15 cellular contexts compared by ENCODE assay signal in the genomic region with DNA sequence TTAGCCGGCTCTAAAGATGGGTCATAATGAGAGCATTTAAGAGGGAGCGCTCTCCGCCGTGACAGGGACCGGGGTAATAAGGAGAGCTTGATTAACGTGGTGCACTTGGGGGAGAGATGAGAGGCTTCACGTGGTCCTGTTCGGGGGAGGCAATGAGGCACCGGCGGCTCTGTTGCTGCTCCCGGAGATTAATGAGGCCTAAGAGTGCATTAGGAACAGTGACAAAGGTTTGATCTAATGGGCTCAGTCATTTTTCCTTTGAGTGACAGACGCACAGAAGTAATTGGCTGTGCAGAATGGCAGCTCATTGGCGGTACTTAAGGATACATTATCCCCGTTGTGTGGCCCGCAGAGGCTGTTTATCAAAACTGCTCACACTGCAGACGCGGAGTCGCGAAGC.
DNase-seq lines count a peak whose midpoint lies in the region; TF ChIP-seq lines count a peak whose summit lies in the region.
"Had no signal": no experiment of that assay in that cellular context is flagged by ENCODE, and none has a peak within 500 bp of the region (broad histone marks: within the 10 kb centered on the region; RNA-seq: fewer than 3 reads in every experiment).

No MANE protein-coding gene starts in this region.

- no peak for TF ChIP-seq EP300 in transverse colon (IDR thresholded peaks at IDR 0.05; ENCODE audit: low read depth)

- H3K9me3 ChIP-seq in neural progenitor cell (ENCODE audit: low read depth) = no peaks in the 10 kb centered on the region
- no peaks in the 10 kb centered on the region for H3K9me3 ChIP-seq in GM23248 (ENCODE audit: low read depth)
- no peaks in the 10 kb centered on the region for H3K9me3 ChIP-seq in transverse colon

- intact Hi-C loops in activated naive CD4-positive, alpha-beta T cell treated with anti-CD3 and anti-CD28 coated beads for 36 hours (cut with micrococcal nuclease) = no loop called here
- intact Hi-C loops in transverse colon (cut with DNase I; ENCODE audit: low total_unique reads) = no loop called here

- H3K9ac ChIP-seq in neural progenitor cell (no peak overlapping the region), GM23248 (no peak overlapping the region)

- in situ Hi-C loops in GM23248 (cut with MboI) = no loop called here
- in situ Hi-C loops in transverse colon (cut with MboI; ENCODE audit: low pct_ligation_motif_present in 1 of 4, low pct_unique_long_range_greater_than_20kb in 1 of 4, low sequenced_read_pairs in 3 of 4) = no loop called here

- TF ChIP-seq POLR2A in transverse colon (IDR thresholded peaks at IDR 0.05) = no peak

- no peaks in the 10 kb centered on the region for H3F3A ChIP-seq in neural progenitor cell (ENCODE audit: low read depth)
- no peaks in the 10 kb centered on the region for H3F3A ChIP-seq in GM23248 (ENCODE audit: insufficient read depth)

- H4K20me1 ChIP-seq in neural progenitor cell (ENCODE audit: low read depth) (no peaks in the 10 kb centered on the region), GM23248 (ENCODE audit: insufficient read depth) (no peaks in the 10 kb centered on the region)

- H3K4me2 ChIP-seq in neural progenitor cell (no peak overlapping the region), GM23248 (ENCODE audit: unreplicated experiment) (no peak overlapping the region)

- peak overlapping the region; percentile 18 for H3K27ac Mint-ChIP-seq in neural progenitor cell
- H3K27ac Mint-ChIP-seq in activated naive CD4-positive, alpha-beta T cell treated with anti-CD3 and anti-CD28 coated beads for 36 hours = no peak overlapping the region

- peaks cover 70% of the 10 kb centered on the region for H3K36me3 Mint-ChIP-seq in neural progenitor cell
- no peaks in the 10 kb centered on the region for H3K36me3 Mint-ChIP-seq in activated naive CD4-positive, alpha-beta T cell treated with anti-CD3 and anti-CD28 coated beads for 36 hours (ENCODE audit: low read depth)
- H3K36me3 Mint-ChIP-seq: IgD-negative memory B cell had no signal

- no peaks in the 10 kb centered on the region for H3K79me2 ChIP-seq in neural progenitor cell (ENCODE audit: low read depth)
- no peaks in the 10 kb centered on the region for H3K79me2 ChIP-seq in GM23248 (ENCODE audit: insufficient read depth)

- WGBS in GM23248 (ENCODE audit: low coverage in 1 of 2, low lambda C conversion rate in 2 of 2, missing lambda C conversion rate in 2 of 2), 2 experiments = 84 to 86% methylated on average over 19 of the region's 19 CpGs
- WGBS in transverse colon (ENCODE audit: low coverage in 1 of 2), 2 donors = 87 to 88% methylated on average over 15 to 19 of the region's 19 CpGs

- no peaks in the 10 kb centered on the region for H3K4me1 Mint-ChIP-seq in neural progenitor cell
- H3K4me1 Mint-ChIP-seq in activated naive CD4-positive, alpha-beta T cell treated with anti-CD3 and anti-CD28 coated beads for 36 hours (ENCODE audit: low read depth) = no peaks in the 10 kb centered on the region
- H3K4me1 Mint-ChIP-seq: IgD-negative memory B cell had no signal

- no peaks in the 10 kb centered on the region for H3K9me2 ChIP-seq in GM23248 (ENCODE audit: insufficient read depth)

- H3K9me3 Mint-ChIP-seq in neural progenitor cell = peaks cover 28% of the 10 kb centered on the region
- peaks cover 11% of the 10 kb centered on the region for H3K9me3 Mint-ChIP-seq in activated naive CD4-positive, alpha-beta T cell treated with anti-CD3 and anti-CD28 coated beads for 36 hours

- DNase-seq in NCI-H1417 (lab: John Stamatoyannopoulos, UW) (peak; percentile 78 to 98 (median 83)), NCI-H2107 treated with DMSO at 0.1 percent for 48 hours (lab: John Stamatoyannopoulos, UW; ENCODE audit: unreplicated experiment) (peak; percentile 77), NCI-H82 treated with DMSO at 0.1 percent for 48 hours (lab: John Stamatoyannopoulos, UW; ENCODE audit: unreplicated experiment) (peak; percentile 89), neural progenitor cell (ENCODE audit: low spot score) (no peak), GM23248 (no peak), transverse colon (no peak)
- DNase-seq in activated naive CD4-positive, alpha-beta T cell treated with anti-CD3 and anti-CD28 coated beads for 36 hours = no peak
- DNase-seq: AML-193, DND-41, GF-D8, NCI-H1694, NCI-H345, NCI-H774, SIG-M5 had no signal

- H3K27ac ChIP-seq in neural progenitor cell = no peak overlapping the region
- no peak overlapping the region for H3K27ac ChIP-seq in GM23248
- no peak overlapping the region for H3K27ac ChIP-seq in transverse colon

- CTCF ChIA-PET in activated naive CD4-positive, alpha-beta T cell treated with anti-CD3 and anti-CD28 coated beads for 36 hours (lab: Charles Lee) = no interaction called here

- peaks cover 2% of the 10 kb centered on the region for H3K27me3 Mint-ChIP-seq in neural progenitor cell (ENCODE audit: insufficient read depth, low read depth)
- H3K27me3 Mint-ChIP-seq in activated naive CD4-positive, alpha-beta T cell treated with anti-CD3 and anti-CD28 coated beads for 36 hours (ENCODE audit: low read depth) = peaks cover 6% of the 10 kb centered on the region
- H3K27me3 Mint-ChIP-seq: IgD-negative memory B cell had no signal

- H2AFZ ChIP-seq in neural progenitor cell (replicated peaks) (no peak overlapping the region), GM23248 (no peak overlapping the region)

- H3K4me3 ChIP-seq in neural progenitor cell = no peak overlapping the region
- no peak overlapping the region for H3K4me3 ChIP-seq in GM23248
- H3K4me3 ChIP-seq in transverse colon = no peak overlapping the region

- H3K4me3 Mint-ChIP-seq in neural progenitor cell = no peak overlapping the region
- no peak overlapping the region for H3K4me3 Mint-ChIP-seq in activated naive CD4-positive, alpha-beta T cell treated with anti-CD3 and anti-CD28 coated beads for 36 hours
- H3K4me3 Mint-ChIP-seq: IgD-negative memory B cell had no signal

- H3K36me3 ChIP-seq in neural progenitor cell (peaks cover 4% of the 10 kb centered on the region), GM23248 (ENCODE audit: low read depth) (no peaks in the 10 kb centered on the region), transverse colon (peaks cover 0 to 7% (median 2%) of the 10 kb centered on the region in 4 donors)

- no peak for TF ChIP-seq CTCF in neural progenitor cell (IDR thresholded peaks at IDR 0.05)
- no peak for TF ChIP-seq CTCF in transverse colon (IDR thresholded peaks at IDR 0.05)

- H3K27me3 ChIP-seq in neural progenitor cell (no peaks in the 10 kb centered on the region), GM23248 (replicated peaks; ENCODE audit: insufficient read depth) (no peaks in the 10 kb centered on the region), transverse colon (no peaks in the 10 kb centered on the region)

- H3K4me1 ChIP-seq in neural progenitor cell (no peaks in the 10 kb centered on the region), GM23248 (ENCODE audit: insufficient read depth) (0 out of 2 replicates have a peak, but pooled peaks cover under 1% of the 10 kb centered on the region), transverse colon (no peaks in the 10 kb centered on the region)

Comparison
In these comparisons a context has a peak if more than half of its experiments do, and no peak if none do; other contexts are left out.
1. DNase-seq: peak in NCI-H1417 (3 of 3), NCI-H2107 treated with DMSO at 0.1 percent for 48 hours (single experiment) and NCI-H82 treated with DMSO at 0.1 percent for 48 hours (single experiment); none in neural progenitor cell (single experiment), GM23248 (single experiment), activated naive CD4-positive, alpha-beta T cell treated with anti-CD3 and anti-CD28 coated beads for 36 hours (single experiment) and transverse colon (single experiment).